15 cellular contexts compared by ENCODE assay signal in genomic region chr1:239361403-239361802, GRCh38. TPM values are rescaled to one million over a fixed set of nuclear protein-coding genes. Genes with fewer than 3 reads are reported as not detected.
DNase-seq lines count a peak whose midpoint lies in the region; ATAC-seq and TF ChIP-seq lines count a peak whose summit lies in the region.
"Had no signal": no experiment of that assay in that cellular context is flagged by ENCODE, and none has a peak within 500 bp of the region (broad histone marks: within the 10 kb centered on the region; RNA-seq: fewer than 3 reads in every experiment).

No MANE protein-coding gene starts in this region.

- H3K4me3 ChIP-seq in AG10803 (ENCODE audit: low read length) (no peak overlapping the region), astrocyte of the cerebellum (ENCODE audit: low read depth, low read length) (no peak overlapping the region), Peyer's patch (no peak overlapping the region)

- TF ChIP-seq CTCF in AG10803 (conservative IDR thresholded peaks at IDR 0.05; ENCODE audit: low read length): no peak
- TF ChIP-seq CTCF in astrocyte of the cerebellum (IDR thresholded peaks at IDR 0.05; ENCODE audit: low read depth, low read length, missing control alignments): no peak
- no peak for TF ChIP-seq CTCF in Peyer's patch (IDR thresholded peaks at IDR 0.05)
- no peak for TF ChIP-seq CTCF in nephron progenitor cell (IDR thresholded peaks at IDR 0.05)

- no peak overlapping the region for H3K4me3 Mint-ChIP-seq in nephron progenitor cell
- H3K4me3 Mint-ChIP-seq: activated naive CD4-positive, alpha-beta T cell treated with anti-CD3 and anti-CD28 coated beads, Interleukin-2, amount 10 ng/mL, durations not matched to agents 7 days and 5 days; B cell had no signal

- no peaks in the 10 kb centered on the region for H3K9me3 Mint-ChIP-seq in nephron progenitor cell
- H3K9me3 Mint-ChIP-seq: activated naive CD4-positive, alpha-beta T cell treated with anti-CD3 and anti-CD28 coated beads, Interleukin-2, amount 10 ng/mL, durations not matched to agents 7 days and 5 days had no signal

- no peak overlapping the region for H3K27ac Mint-ChIP-seq in nephron progenitor cell
- H3K27ac Mint-ChIP-seq: activated naive CD4-positive, alpha-beta T cell treated with anti-CD3 and anti-CD28 coated beads, Interleukin-2, amount 10 ng/mL, durations not matched to agents 7 days and 5 days; B cell had no signal

- DNase-seq in AG10803 (ENCODE audit: low read depth) (peak; percentile 45), KBM-7 (peak; percentile 34), astrocyte of the cerebellum (ENCODE audit: low read depth) (peak; percentile 71), left colon (no peak), Peyer's patch (no peak), AML-193 (lab: John Stamatoyannopoulos, UW) (no peak), mucosa of gallbladder (ENCODE audit: low spot score) (no peak), nephron progenitor cell (no peak)
- DNase-seq: activated naive CD4-positive, alpha-beta T cell treated with anti-CD3 and anti-CD28 coated beads, Interleukin-2, amount 10 ng/mL, durations not matched to agents 7 days and 5 days; midbrain; NCI-H524 treated with DMSO at 0.1 percent for 48 hours; posterior cingulate gyrus; SHP77; stimulated activated naive CD4-positive, alpha-beta T cell had no signal

- H3K4me1 ChIP-seq in Peyer's patch: no peaks in the 10 kb centered on the region

- TF ChIP-seq POLR2A in Peyer's patch (IDR thresholded peaks at IDR 0.05): no peak

- H3K4me1 Mint-ChIP-seq in nephron progenitor cell: no peaks in the 10 kb centered on the region
- H3K4me1 Mint-ChIP-seq: activated naive CD4-positive, alpha-beta T cell treated with anti-CD3 and anti-CD28 coated beads, Interleukin-2, amount 10 ng/mL, durations not matched to agents 7 days and 5 days; B cell had no signal

- in situ Hi-C loops in KBM-7 (cut with MboI; ENCODE audit: low pct_unique_long_range_greater_than_20kb, low sequenced_read_pairs): no loop called here
- in situ Hi-C loops in astrocyte of the cerebellum (cut with HindIII; ENCODE audit: low sequenced_read_pairs): no loop called here

- H3K9me3 ChIP-seq in Peyer's patch: no peaks in the 10 kb centered on the region

- intact Hi-C loops in left colon (cut with DNase I, micrococcal nuclease): no loop called here

- ATAC-seq in left colon: peak; percentile 51

- H3K36me3 ChIP-seq in Peyer's patch: no peaks in the 10 kb centered on the region

- H3K27me3 Mint-ChIP-seq in nephron progenitor cell (ENCODE audit: low read depth, poor library complexity): no peaks in the 10 kb centered on the region
- H3K27me3 Mint-ChIP-seq: activated naive CD4-positive, alpha-beta T cell treated with anti-CD3 and anti-CD28 coated beads, Interleukin-2, amount 10 ng/mL, durations not matched to agents 7 days and 5 days; B cell had no signal

- no peak overlapping the region for H3K27ac ChIP-seq in Peyer's patch

- H3K36me3 Mint-ChIP-seq in nephron progenitor cell (ENCODE audit: low read depth): no peaks in the 10 kb centered on the region
- H3K36me3 Mint-ChIP-seq: activated naive CD4-positive, alpha-beta T cell treated with anti-CD3 and anti-CD28 coated beads, Interleukin-2, amount 10 ng/mL, durations not matched to agents 7 days and 5 days had no signal

- no peaks in the 10 kb centered on the region for H3K27me3 ChIP-seq in Peyer's patch

RNA-seq across cellular contexts. Expression of gene CHRM3, which starts 25.0 kb away (rescaled TPM):
- total RNA-seq in left colon: 10 to 100 TPM; 13.2 to 15.4 TPM
- total RNA-seq in Peyer's patch: 10 to 100 TPM; 16.4 to 41.3 (median 16.9) TPM
- total RNA-seq in mucosa of gallbladder: 4.4 TPM
- total RNA-seq: B cell had no signal

Comparison
In these comparisons a context has a peak if more than half of its experiments do, and no peak if none do; other contexts are left out.
1. DNase-seq: peak in AG10803 (single experiment), KBM-7 (single experiment) and astrocyte of the cerebellum (single experiment); none in left colon (0 of 2), Peyer's patch (0 of 3), AML-193 (0 of 2), mucosa of gallbladder (single experiment) and nephron progenitor cell (single experiment).